9 cellular contexts compared by ENCODE assay signal in the genomic region with DNA sequence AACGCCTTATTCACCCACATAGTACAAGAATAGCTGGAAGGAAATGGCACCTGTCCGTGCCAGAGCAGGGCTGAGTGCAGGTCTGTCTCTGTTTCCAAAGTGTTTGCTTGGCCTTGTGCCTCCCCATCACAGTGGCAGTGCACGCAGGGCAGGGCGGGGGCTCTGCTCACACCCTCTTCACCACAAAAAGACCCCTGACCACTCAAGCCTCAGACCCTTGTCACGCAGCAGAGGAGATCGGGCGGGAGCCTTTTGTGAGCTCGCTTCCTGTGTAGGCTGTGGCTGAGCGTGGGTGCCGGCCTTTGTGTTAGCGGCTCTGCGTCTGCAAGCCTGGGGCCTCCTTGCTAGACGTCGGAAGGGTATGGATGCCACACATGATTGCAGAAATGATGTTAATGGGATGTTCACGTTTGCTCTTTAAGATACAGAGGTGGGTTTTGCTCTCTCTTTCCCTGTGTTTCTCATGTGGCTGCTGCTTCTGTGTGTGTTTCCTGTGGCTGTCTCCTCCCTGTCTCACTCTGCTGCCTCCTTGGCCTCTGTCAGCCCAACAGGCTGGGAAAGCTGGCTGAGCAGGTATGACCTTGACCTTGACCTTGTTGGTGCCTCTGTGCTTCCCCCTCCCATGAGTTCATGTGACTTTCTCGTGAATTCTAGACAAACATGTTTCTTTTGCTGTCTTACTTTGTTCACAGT. TPM values are rescaled to one million over a fixed set of nuclear protein-coding genes. Genes with fewer than 3 reads are reported as not detected.
DNase-seq lines count a peak whose midpoint lies in the region; ATAC-seq and TF ChIP-seq lines count a peak whose summit lies in the region.
"Had no signal": no experiment of that assay in that cellular context is flagged by ENCODE, and none has a peak within 500 bp of the region (broad histone marks: within the 10 kb centered on the region; RNA-seq: fewer than 3 reads in every experiment).

No MANE protein-coding gene starts in this region.

- H3K79me2 ChIP-seq in neural progenitor cell (ENCODE audit: low read depth) (no peaks in the 10 kb centered on the region), SK-N-SH (ENCODE audit: insufficient read depth) (no peaks in the 10 kb centered on the region)

- H3K4me3 ChIP-seq in left ventricle myocardium inferior (no peak overlapping the region), neural progenitor cell (no peak overlapping the region), WERI-Rb-1 (ENCODE audit: low read depth, low read length) (no peak overlapping the region), SK-N-SH (ENCODE audit: low read depth in 2 of 2, low read length in 1 of 2) (no peak overlapping the region), tibial artery (no peak overlapping the region)

- no peak for TF ChIP-seq EP300 in SK-N-SH (IDR thresholded peaks at IDR 0.05; ENCODE audit: borderline replicate concordance in 1 of 2, low read depth in 1 of 2, low read length in 1 of 2)

- H3K27me3 ChIP-seq in left ventricle myocardium inferior (ENCODE audit: low read depth) (no peaks in the 10 kb centered on the region), neural progenitor cell (no peaks in the 10 kb centered on the region), WERI-Rb-1 (ENCODE audit: insufficient read depth, low read depth, severe bottlenecking) (no peaks in the 10 kb centered on the region), SK-N-SH (ENCODE audit: insufficient read depth) (no peaks in the 10 kb centered on the region), tibial artery (no peaks in the 10 kb centered on the region)

- H3K4me3 Mint-ChIP-seq in neural progenitor cell: no peak overlapping the region
- H3K4me3 Mint-ChIP-seq: nephron had no signal

- H4K20me1 ChIP-seq in neural progenitor cell (ENCODE audit: low read depth): no peaks in the 10 kb centered on the region
- no peaks in the 10 kb centered on the region for H4K20me1 ChIP-seq in SK-N-SH (ENCODE audit: insufficient read depth)

- peak overlapping the region; percentile 58 for H3K27ac Mint-ChIP-seq in neural progenitor cell

- no peaks in the 10 kb centered on the region for H3K27me3 Mint-ChIP-seq in neural progenitor cell (ENCODE audit: insufficient read depth, low read depth)

- no peak overlapping the region for H3K4me2 ChIP-seq in neural progenitor cell
- H3K4me2 ChIP-seq in SK-N-SH: no peak overlapping the region

- peaks cover 92% of the 10 kb centered on the region for H3K36me3 ChIP-seq in left ventricle myocardium inferior
- no peaks in the 10 kb centered on the region for H3K36me3 ChIP-seq in neural progenitor cell
- peaks cover 62% of the 10 kb centered on the region for H3K36me3 ChIP-seq in WERI-Rb-1
- peaks cover 24 to 80% of the 10 kb centered on the region in 2 experiments for H3K36me3 ChIP-seq in SK-N-SH (replicated peaks in 1 of 2; ENCODE audit: control insufficient read depth in 1 of 2, insufficient read depth in 2 of 2, low read length in 1 of 2)
- peaks cover 77 to 98% (median 90%) of the 10 kb centered on the region in 3 donors for H3K36me3 ChIP-seq in tibial artery

- H3K4me1 ChIP-seq in left ventricle myocardium inferior (peaks cover 28% of the 10 kb centered on the region), neural progenitor cell (no peaks in the 10 kb centered on the region), SK-N-SH (ENCODE audit: control insufficient read depth in 1 of 2, insufficient read depth in 2 of 2, low read depth in 1 of 2, low read length in 1 of 2) (no peaks in the 10 kb centered on the region), tibial artery (no peaks in the 10 kb centered on the region)

- CTCF ChIA-PET in SK-N-SH (lab: Yijun Ruan, JAX): interaction anchor here (0.9 to 1.1 kb wide), 2 partner anchors 8 to 98 kb away, joined by 3 read pairs; no protein-coding TSS in a partner anchor

- H3K4me1 Mint-ChIP-seq in neural progenitor cell: peaks cover 6% of the 10 kb centered on the region
- H3K4me1 Mint-ChIP-seq: nephron had no signal

- no peaks in the 10 kb centered on the region for H3K9me2 ChIP-seq in SK-N-SH

- ATAC-seq in Right ventricle myocardium superior (ENCODE audit: poor library complexity): no peak
- ATAC-seq in HG02571 (IDR thresholded peaks at IDR 0.05; ENCODE audit: unreplicated experiment): no peak

- DNase-seq in left ventricle myocardium inferior: no peak
- no peak for DNase-seq in Right ventricle myocardium superior
- DNase-seq in activated naive CD4-positive, alpha-beta T cell treated with anti-CD3 and anti-CD28 coated beads, Interleukin-2, amount 50 U/mL, for 16 hours: peak; percentile 70
- no peak for DNase-seq in neural progenitor cell (ENCODE audit: low spot score)
- no peak for DNase-seq in WERI-Rb-1
- no peak for DNase-seq in SK-N-SH
- DNase-seq in tibial artery: no peak

- H3K36me3 Mint-ChIP-seq in neural progenitor cell: peaks cover 33% of the 10 kb centered on the region

- no peak overlapping the region for H2AFZ ChIP-seq in neural progenitor cell (replicated peaks)
- no peak overlapping the region for H2AFZ ChIP-seq in SK-N-SH (ENCODE audit: low read depth)

- no peaks in the 10 kb centered on the region for H3K9me3 ChIP-seq in left ventricle myocardium inferior (replicated peaks)
- H3K9me3 ChIP-seq in neural progenitor cell (ENCODE audit: low read depth): no peaks in the 10 kb centered on the region
- H3K9me3 ChIP-seq in WERI-Rb-1 (ENCODE audit: severe bottlenecking): no peaks in the 10 kb centered on the region
- no peaks in the 10 kb centered on the region for H3K9me3 ChIP-seq in SK-N-SH
- no peaks in the 10 kb centered on the region for H3K9me3 ChIP-seq in tibial artery

- POLR2A ChIA-PET in SK-N-SH (lab: Yijun Ruan, JAX): no interaction called here

- H3K9ac ChIP-seq in neural progenitor cell: no peak overlapping the region
- H3K9ac ChIP-seq in SK-N-SH: no peak overlapping the region

- TF ChIP-seq CTCF in left ventricle myocardium inferior (IDR thresholded peaks at IDR 0.05; ENCODE audit: borderline replicate concordance) (no peak), neural progenitor cell (IDR thresholded peaks at IDR 0.05) (no peak), WERI-Rb-1 (IDR thresholded peaks at IDR 0.05; ENCODE audit: low read depth, low read length) (no peak), SK-N-SH (IDR thresholded peaks at IDR 0.05) (no peak), tibial artery (IDR thresholded peaks at IDR 0.05) (no peak)

- H3F3A ChIP-seq in neural progenitor cell (ENCODE audit: low read depth) (no peaks in the 10 kb centered on the region), SK-N-SH (replicated peaks; ENCODE audit: insufficient read depth) (no peaks in the 10 kb centered on the region)

- intact Hi-C loops in left ventricle myocardium inferior (cut with micrococcal nuclease) (no loop called here), Right ventricle myocardium superior (cut with DNase I) (no loop called here), tibial artery (cut with DNase I; ENCODE audit: low total_unique reads) (no loop called here)

- H3K27ac ChIP-seq in left ventricle myocardium inferior (replicated peaks) (peak overlapping the region; percentile 74), neural progenitor cell (no peak overlapping the region), WERI-Rb-1 (no peak overlapping the region), SK-N-SH (ENCODE audit: low read depth in 2 of 2, low read length in 1 of 2) (no peak overlapping the region), tibial artery (no peak overlapping the region)

- H3K9me3 Mint-ChIP-seq in neural progenitor cell: no peaks in the 10 kb centered on the region
- H3K9me3 Mint-ChIP-seq: nephron had no signal

- 96% methylated on average over 15 of the region's 16 CpGs for WGBS in SK-N-SH (ENCODE audit: low lambda C conversion rate)

- TF ChIP-seq RAD21 in SK-N-SH (IDR thresholded peaks at IDR 0.05; ENCODE audit: low read length): no peak

TF ChIP-seq in SK-N-SH, 30 proteins besides CTCF, POLR2A, EP300 and RAD21 (continues in another document):
- no peak for TF ChIP-seq JUND (IDR thresholded peaks at IDR 0.05)
- TF ChIP-seq, protein P1, sequence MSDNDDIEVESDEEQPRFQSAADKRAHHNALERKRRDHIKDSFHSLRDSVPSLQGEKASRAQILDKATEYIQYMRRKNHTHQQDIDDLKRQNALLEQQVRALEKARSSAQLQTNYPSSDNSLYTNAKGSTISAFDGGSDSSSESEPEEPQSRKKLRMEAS (IDR thresholded peaks at IDR 0.05; ENCODE audit: low read depth): no peak
- no peak for TF ChIP-seq NRF1 (IDR thresholded peaks at IDR 0.05; ENCODE audit: low read depth, low read length)
- no peak for TF ChIP-seq NFIC (IDR thresholded peaks at IDR 0.05; ENCODE audit: borderline replicate concordance)
- TF ChIP-seq FOSL2 (IDR thresholded peaks at IDR 0.05; ENCODE audit: borderline replicate concordance, low read depth): no peak
- TF ChIP-seq, protein P2, sequence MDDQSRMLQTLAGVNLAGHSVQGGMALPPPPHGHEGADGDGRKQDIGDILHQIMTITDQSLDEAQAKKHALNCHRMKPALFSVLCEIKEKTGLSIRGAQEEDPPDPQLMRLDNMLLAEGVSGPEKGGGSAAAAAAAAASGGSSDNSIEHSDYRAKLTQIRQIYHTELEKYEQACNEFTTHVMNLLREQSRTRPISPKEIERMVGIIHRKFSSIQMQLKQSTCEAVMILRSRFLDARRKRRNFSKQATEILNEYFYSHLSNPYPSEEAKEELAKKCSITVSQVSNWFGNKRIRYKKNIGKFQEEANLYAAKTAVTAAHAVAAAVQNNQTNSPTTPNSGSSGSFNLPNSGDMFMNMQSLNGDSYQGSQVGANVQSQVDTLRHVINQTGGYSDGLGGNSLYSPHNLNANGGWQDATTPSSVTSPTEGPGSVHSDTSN (IDR thresholded peaks at IDR 0.05): no peak
- no peak for TF ChIP-seq EZH2phosphoT487 (IDR thresholded peaks at IDR 0.05; ENCODE audit: borderline replicate concordance, low read depth)
- TF ChIP-seq, protein P3, sequence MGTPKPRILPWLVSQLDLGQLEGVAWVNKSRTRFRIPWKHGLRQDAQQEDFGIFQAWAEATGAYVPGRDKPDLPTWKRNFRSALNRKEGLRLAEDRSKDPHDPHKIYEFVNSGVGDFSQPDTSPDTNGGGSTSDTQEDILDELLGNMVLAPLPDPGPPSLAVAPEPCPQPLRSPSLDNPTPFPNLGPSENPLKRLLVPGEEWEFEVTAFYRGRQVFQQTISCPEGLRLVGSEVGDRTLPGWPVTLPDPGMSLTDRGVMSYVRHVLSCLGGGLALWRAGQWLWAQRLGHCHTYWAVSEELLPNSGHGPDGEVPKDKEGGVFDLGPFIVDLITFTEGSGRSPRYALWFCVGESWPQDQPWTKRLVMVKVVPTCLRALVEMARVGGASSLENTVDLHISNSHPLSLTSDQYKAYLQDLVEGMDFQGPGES (IDR thresholded peaks at IDR 0.05; ENCODE audit: low read depth, low read length): no peak
- TF ChIP-seq ELF1 (IDR thresholded peaks at IDR 0.05): no peak
- TF ChIP-seq RFX5 (IDR thresholded peaks at IDR 0.05; ENCODE audit: low read length): no peak

RNA-seq across cellular contexts. Expression of a gene that starts 45.4 kb away (rescaled TPM):
- total RNA-seq in left ventricle myocardium inferior: 2.8 TPM
- 5.5 TPM for total RNA-seq in Right ventricle myocardium superior
- total RNA-seq in neural progenitor cell (ENCODE audit: low replicate concordance): 0.60 and 1.0 TPM in 2 replicates
- 0.12 and 0.24 TPM in 2 replicates for polyA plus RNA-seq in SK-N-SH (2012; rRNA removed)
- polyA plus RNA-seq in SK-N-SH (2012; cell fraction: cytosol; rRNA removed): 0.62 and 0.72 TPM in 2 replicates
- not detected in 2 replicates for polyA plus RNA-seq in SK-N-SH (2012; cell fraction: nucleus; rRNA removed)
